In genomic region chr4:41359069-41359769, GRCh38 we compare ENCODE assay signal across 9 cellular contexts.
DNase-seq lines count a peak whose midpoint lies in the region; ATAC-seq and TF ChIP-seq lines count a peak whose summit lies in the region.
"Had no signal": no experiment of that assay in that cellular context is flagged by ENCODE, and none has a peak within 500 bp of the region (broad histone marks: within the 10 kb centered on the region; RNA-seq: fewer than 3 reads in every experiment).

No MANE protein-coding gene starts in this region.

- TF ChIP-seq CTCF in GM12864 (IDR thresholded peaks at IDR 0.05; ENCODE audit: low read depth, low read length, missing control alignments), result peak; percentile 18

- no peaks in the 10 kb centered on the region for H3K36me3 Mint-ChIP-seq in stimulated activated effector memory CD8-positive, alpha-beta T cell treated with anti-CD3 and anti-CD28 coated beads, Interleukin-12 subunit alpha, Interleukin-12 subunit beta, amount 100 ng/mL, for 72 hours

- peaks cover 2% of the 10 kb centered on the region for H3K9me3 ChIP-seq in iPS-18c (ENCODE audit: control insufficient read depth, insufficient read depth, low read length)

- H3K4me1 Mint-ChIP-seq in stimulated activated effector memory CD8-positive, alpha-beta T cell treated with anti-CD3 and anti-CD28 coated beads, Interleukin-12 subunit alpha, Interleukin-12 subunit beta, amount 100 ng/mL, for 72 hours, result no peaks in the 10 kb centered on the region

- no peak overlapping the region for H3K4me3 ChIP-seq in GM12864 (ENCODE audit: low read depth, low read length)
- H3K4me3 ChIP-seq in iPS-18c (ENCODE audit: insufficient read depth, low read depth, low read length), result peak overlapping the region; percentile 72

- peaks cover 5% of the 10 kb centered on the region for H3K9me3 Mint-ChIP-seq in stimulated activated effector memory CD8-positive, alpha-beta T cell treated with anti-CD3 and anti-CD28 coated beads, Interleukin-12 subunit alpha, Interleukin-12 subunit beta, amount 100 ng/mL, for 72 hours

- DNase-seq in GM12864 (ENCODE audit: low read depth) (no peak), NCI-H748 treated with DMSO at 0.1 percent for 48 hours (lab: John Stamatoyannopoulos, UW) (peak; percentile 27), NCI-H1694 treated with DMSO at 0.1 percent for 48 hours (lab: John Stamatoyannopoulos, UW) (no peak), NK-92 (lab: John Stamatoyannopoulos, UW; ENCODE audit: unreplicated experiment) (no peak)
- DNase-seq in stimulated activated effector memory CD8-positive, alpha-beta T cell treated with anti-CD3 and anti-CD28 coated beads, Interleukin-12 subunit alpha, Interleukin-12 subunit beta, amount 100 ng/mL, for 72 hours (ENCODE audit: low spot score in 2 of 2), result no peak
- DNase-seq: activated B cell treated with CpG ODN at 0.5 μM for 24 hours, NCI-H226 had no signal

- peak; percentile 44 for ATAC-seq in stimulated activated effector memory CD8-positive, alpha-beta T cell treated with anti-CD3 and anti-CD28 coated beads, Interleukin-12 subunit alpha, Interleukin-12 subunit beta, amount 100 ng/mL, for 72 hours
- no peak for ATAC-seq in HG03039 (IDR thresholded peaks at IDR 0.05; ENCODE audit: unreplicated experiment)

- no peak overlapping the region for H3K4me3 Mint-ChIP-seq in stimulated activated effector memory CD8-positive, alpha-beta T cell treated with anti-CD3 and anti-CD28 coated beads, Interleukin-12 subunit alpha, Interleukin-12 subunit beta, amount 100 ng/mL, for 72 hours

- H3K27ac Mint-ChIP-seq in stimulated activated effector memory CD8-positive, alpha-beta T cell treated with anti-CD3 and anti-CD28 coated beads, Interleukin-12 subunit alpha, Interleukin-12 subunit beta, amount 100 ng/mL, for 72 hours, result no peak overlapping the region
- H3K27ac Mint-ChIP-seq: activated B cell treated with CpG ODN at 0.5 μM for 24 hours had no signal
